In the genomic region with DNA sequence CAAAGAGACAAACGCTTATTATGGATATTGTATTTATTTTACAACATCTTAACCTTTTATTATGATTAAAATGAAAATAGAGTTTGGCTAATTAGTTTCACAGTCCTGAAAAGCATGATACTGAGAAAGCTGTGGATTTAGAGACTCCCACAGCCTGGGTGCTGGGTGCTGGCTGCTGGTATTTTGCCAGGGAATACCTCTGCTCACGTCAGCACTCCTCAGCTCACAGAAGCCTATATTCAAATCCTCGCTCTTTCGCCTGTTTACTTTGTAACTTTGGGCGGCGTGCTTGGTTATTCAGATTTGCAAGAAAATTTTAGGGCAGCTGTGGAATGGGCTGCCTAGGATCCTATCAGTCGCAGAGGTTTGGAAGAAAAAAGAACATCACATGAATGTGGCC, we compare ENCODE assay signal across 22 cellular contexts.
"Had no signal": no experiment of that assay in that cellular context is flagged by ENCODE, and none has a peak within 500 bp of the region (broad histone marks: within the 10 kb centered on the region; RNA-seq: fewer than 3 reads in every experiment).

No MANE protein-coding gene starts in this region.

- DNase-seq: hypothalamus; immature natural killer cell; kidney; left colon; left lung; lower lobe of right lung; mesendoderm; naive B cell; natural killer cell; nephron progenitor cell; occipital lobe; psoas muscle; right lobe of liver; stimulated activated CD4-positive, alpha-beta T cell treated with anti-CD3 and anti-CD28 coated beads, Interleukin-1b, Interleukin-23, amount 100 ng/mL, for 48 hours; stimulated activated CD4-positive, alpha-beta T cell treated with anti-CD3 and anti-CD28 coated beads, Interleukin-2, amount 100 ng/mL, for 48 hours; stimulated activated naive B cell treated with anti-CD40 and anti-IgM and Interleukin-4, amounts not matched to agents 10 μg/mL and 1 μg/mL and 100 μg/mL, for 72 hours; stimulated activated naive CD8-positive, alpha-beta T cell treated with anti-CD3 and anti-CD28 coated beads, Interleukin-15, Interleukin-2, amounts not matched to agents 100 U/mL and 50 U/mL, for 24 hours; stomach; testis; tibial artery; trophoblast cell; upper lobe of right lung had no signal

- ATAC-seq: left colon; left lung; lower lobe of right lung; natural killer cell; psoas muscle; stimulated activated naive B cell treated with anti-CD40 and anti-IgM and Interleukin-4, amounts not matched to agents 10 μg/mL and 1 μg/mL and 100 μg/mL, for 72 hours; stimulated activated naive CD8-positive, alpha-beta T cell treated with anti-CD3 and anti-CD28 coated beads, Interleukin-15, Interleukin-2, amounts not matched to agents 100 U/mL and 50 U/mL, for 24 hours; upper lobe of right lung had no signal
